Comparison of ENCODE assay signal across 20 cellular contexts in genomic region chr14:102111101-102111500, GRCh38. TPM values are rescaled to one million over a fixed set of nuclear protein-coding genes. Genes with fewer than 3 reads are reported as not detected.
DNase-seq lines count a peak whose midpoint lies in the region; FAIRE-seq and TF ChIP-seq lines count a peak whose summit lies in the region.
"Had no signal": no experiment of that assay in that cellular context is flagged by ENCODE, and none has a peak within 500 bp of the region (broad histone marks: within the 10 kb centered on the region; RNA-seq: fewer than 3 reads in every experiment).

No MANE protein-coding gene starts in this region.

- POLR2A ChIA-PET in HEK293 (lab: Yijun Ruan, JAX): interaction anchor here (0.6 kb wide), 1 partner anchor 150 kb away, joined by 3 read pairs; no protein-coding TSS in a partner anchor

- H3K4me1 ChIP-seq in HEK293 (ENCODE audit: control insufficient read depth, insufficient read depth, low read length) (no peaks in the 10 kb centered on the region), kidney (ENCODE audit: control insufficient read depth in 1 of 2, insufficient read depth in 1 of 2, low read depth in 1 of 2, low read length in 2 of 2) (no peaks in the 10 kb centered on the region), spleen (peaks cover 0 to 9% (median 4%) of the 10 kb centered on the region in 6 donors)
- H3K4me1 ChIP-seq: Caco-2 had no signal

- H3K9me3 ChIP-seq in HEK293 (ENCODE audit: control insufficient read depth, insufficient read depth, low read depth, low read length) (no peaks in the 10 kb centered on the region), kidney (ENCODE audit: control insufficient read depth in 1 of 2, low read length in 2 of 2) (no peaks in the 10 kb centered on the region), spleen (peaks cover 0 to 18% (median 7%) of the 10 kb centered on the region in 8 donors)

- TF ChIP-seq CTCF in HEK293 (tag by site-specific recombination; IDR thresholded peaks at IDR 0.05) (no peak), kidney (IDR thresholded peaks at IDR 0.05; ENCODE audit: borderline replicate concordance, extremely low read depth, insufficient read depth) (no peak), spleen (IDR thresholded peaks at IDR 0.05 in 8 of 11, conservative IDR thresholded peaks at IDR 0.05 in 3 of 11) (no peak)

- H3K27ac ChIP-seq in HEK293 (ENCODE audit: extremely low read depth, low read depth, low read length) (no peak overlapping the region), kidney (ENCODE audit: low read depth in 2 of 2, low read length in 2 of 2) (no peak overlapping the region), spleen (no peak overlapping the region)
- H3K27ac ChIP-seq: GM23248 had no signal

- CTCF ChIA-PET in HEK293 (lab: Yijun Ruan, JAX): interaction anchor here (0.6 to 1.5 kb wide), 3 partner anchors 15 to 1967 kb away, joined by 4 to 7 read pairs (median 4); no protein-coding TSS in a partner anchor

- no peak for FAIRE-seq in kidney (lab: Jason Lieb, UNC)
- FAIRE-seq: GM12878, GM19239, H1 had no signal

- H3K9ac ChIP-seq in kidney (ENCODE audit: low read length in 2 of 2): no peak overlapping the region
- H3K9ac ChIP-seq: GM23248 had no signal

- TF ChIP-seq POLR2A in spleen (IDR thresholded peaks at IDR 0.05): no peak

- intact Hi-C loops in kidney (cut with DNase I): no loop called here
- intact Hi-C loops in spleen (cut with DNase I; ENCODE audit: low total_unique reads): no loop called here

- H3K27me3 ChIP-seq in spleen (replicated peaks in 1 of 7): no peaks in the 10 kb centered on the region

- H3K36me3 ChIP-seq in HEK293 (ENCODE audit: control insufficient read depth in 2 of 2, insufficient read depth in 1 of 2, low read length in 2 of 2): no peaks in the 10 kb centered on the region
- no peaks in the 10 kb centered on the region for H3K36me3 ChIP-seq in kidney (ENCODE audit: control insufficient read depth in 1 of 2, insufficient read depth in 2 of 2, low read length in 2 of 2)
- H3K36me3 ChIP-seq in spleen: no peaks in the 10 kb centered on the region

- WGBS in spleen, 5 donors: 86 to 94% (median 90%) methylated on average over 3 of the region's 3 CpGs

- peak; percentile 15 for DNase-seq in kidney
- peak; percentile 22 for DNase-seq in spleen
- DNase-seq in CD1c-positive myeloid dendritic cell (ENCODE audit: extremely low spot score): no peak
- no peak for DNase-seq in effector CD4-positive, alpha-beta T cell
- DNase-seq in NCI-H446 (lab: John Stamatoyannopoulos, UW): no peak
- DNase-seq: 8988T; C1 segment of cervical spinal cord; Caco-2; CD4-positive, CD25-positive, alpha-beta regulatory T cell; CD8-positive, alpha-beta T cell; DMS79; EL; GDM1; GM23248; H7; HCEC 1CT had no signal

- no peak overlapping the region for H3K4me3 ChIP-seq in HEK293 (ENCODE audit: low read depth, low read length)
- H3K4me3 ChIP-seq in kidney (ENCODE audit: low read length in 2 of 2): no peak overlapping the region
- no peak overlapping the region for H3K4me3 ChIP-seq in spleen
- H3K4me3 ChIP-seq: GM12878, GM23248 had no signal

TF ChIP-seq in HEK293, 187 proteins besides CTCF, POLR2A, EP300 and RAD21:
- TF ChIP-seq AEBP2 (tag by site-specific recombination; IDR thresholded peaks at IDR 0.05; ENCODE audit: borderline replicate concordance) (no peak), ZNF140 (tag by site-specific recombination; IDR thresholded peaks at IDR 0.05) (no peak), ZSCAN5A (tag by site-specific recombination; IDR thresholded peaks at IDR 0.05) (no peak), ZNF585B (tag by site-specific recombination; IDR thresholded peaks at IDR 0.05) (peak; percentile 98), ZNF701 (tag by site-specific recombination; IDR thresholded peaks at IDR 0.05) (no peak), ZNF214 (tag by site-specific recombination; IDR thresholded peaks at IDR 0.05; ENCODE audit: borderline replicate concordance) (no peak)

RNA-seq across cellular contexts. Expression of gene HSP90AA1, which starts 24.3 kb away (rescaled TPM):
- total RNA-seq in kidney (409 TPM), spleen (100 to 1,000 TPM; 162 to 395 (median 240) TPM)
- polyA plus RNA-seq in kidney (ENCODE audit: insufficient read depth, low read depth, low replicate concordance) (455 TPM), spleen (100 to 1,000 TPM in 2 of 3 donors, 10 to 100 TPM in 1; 98.3 to 178 (median 139) TPM)

RNA-seq across cellular contexts. Expression of gene WDR20, which starts 28.6 kb away (rescaled TPM):
- total RNA-seq in kidney (44.2 TPM), spleen (10 to 100 TPM; 25.8 to 40.8 (median 30.1) TPM)
- polyA plus RNA-seq in kidney (ENCODE audit: insufficient read depth, low read depth, low replicate concordance) (12.6 TPM), spleen (10 to 100 TPM in 1 of 3 donors, 1 to 10 TPM in 2; 8.7 to 11.1 (median 8.7) TPM)

Comparison
In these comparisons a context has a peak if more than half of its experiments do, and no peak if none do; other contexts are left out.
1. DNase-seq: peak in kidney (single experiment) and spleen (single experiment); none in CD1c-positive myeloid dendritic cell (single experiment), effector CD4-positive, alpha-beta T cell (single experiment) and NCI-H446 (0 of 2).